Comparison of ENCODE assay signal across 8 cellular contexts in the genomic region with DNA sequence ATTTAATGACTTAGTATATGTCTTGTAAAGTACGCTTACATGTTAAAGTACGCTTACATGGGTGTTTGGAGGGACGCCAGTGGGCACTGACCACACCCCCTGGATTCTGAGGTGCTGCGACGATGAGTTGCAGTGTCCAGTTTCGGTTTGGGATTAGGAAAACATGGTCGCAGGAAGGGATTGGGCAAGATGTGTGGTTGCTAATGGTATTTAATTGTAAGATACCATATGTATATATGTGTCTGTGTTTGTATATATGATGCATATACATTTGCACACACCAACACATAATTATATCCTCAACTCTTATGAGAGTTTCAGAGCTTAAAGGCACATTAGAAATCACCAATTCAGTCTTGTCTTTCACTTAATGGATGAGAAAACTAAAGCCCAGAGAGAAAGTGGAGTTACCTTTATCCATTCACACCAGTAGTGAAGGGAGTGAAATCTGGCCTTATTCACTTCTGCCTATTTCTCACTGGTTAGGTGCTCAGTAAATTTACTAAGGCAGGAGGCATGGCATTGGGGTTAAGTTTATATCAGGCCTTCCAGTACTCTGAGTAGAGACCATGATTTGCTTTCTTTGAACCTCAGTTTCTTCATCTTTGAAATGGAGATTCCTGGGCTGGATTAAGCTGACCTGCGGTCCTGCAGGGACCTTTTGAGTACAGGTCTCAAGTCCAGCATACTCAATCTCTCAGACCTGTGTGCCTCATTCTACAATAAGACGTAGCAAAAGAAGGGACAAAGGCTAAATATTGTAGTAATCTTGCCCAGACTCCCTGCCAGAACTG. TPM values are rescaled to one million over a fixed set of nuclear protein-coding genes. Genes with fewer than 3 reads are reported as not detected.
DNase-seq lines count a peak whose midpoint lies in the region; ATAC-seq and TF ChIP-seq lines count a peak whose summit lies in the region.

No MANE protein-coding gene starts in this region.

- in situ Hi-C loops in G401 (cut with HindIII; ENCODE audit: low sequenced_read_pairs): no loop called here
- in situ Hi-C loops in astrocyte of the spinal cord (cut with HindIII; ENCODE audit: low sequenced_read_pairs): no loop called here

- peak overlapping the region; percentile 85 to 94 (median 91) for H3K4me3 Mint-ChIP-seq in immature natural killer cell
- H3K4me3 Mint-ChIP-seq in stimulated activated memory B cell treated with anti-CD40 and anti-IgM and Interleukin-4, amounts not matched to agents 10 μg/mL and 1 μg/mL and 100 μg/mL, for 72 hours: peak overlapping the region; percentile 86

- TF ChIP-seq CTCF in astrocyte of the spinal cord (IDR thresholded peaks at IDR 0.05; ENCODE audit: low read depth, low read length): no peak

- H3K27ac Mint-ChIP-seq in immature natural killer cell: peak overlapping the region; percentile 41 to 90 (median 84)
- peak overlapping the region; percentile 82 for H3K27ac Mint-ChIP-seq in stimulated activated memory B cell treated with anti-CD40 and anti-IgM and Interleukin-4, amounts not matched to agents 10 μg/mL and 1 μg/mL and 100 μg/mL, for 72 hours

- H3K27me3 Mint-ChIP-seq in immature natural killer cell (ENCODE audit: low read depth in 3 of 3): peaks cover 3 to 4% (median 4%) of the 10 kb centered on the region in 3 donors
- no peaks in the 10 kb centered on the region for H3K27me3 Mint-ChIP-seq in stimulated activated memory B cell treated with anti-CD40 and anti-IgM and Interleukin-4, amounts not matched to agents 10 μg/mL and 1 μg/mL and 100 μg/mL, for 72 hours

- H3K36me3 Mint-ChIP-seq in immature natural killer cell: no peaks in the 10 kb centered on the region
- no peaks in the 10 kb centered on the region for H3K36me3 Mint-ChIP-seq in stimulated activated memory B cell treated with anti-CD40 and anti-IgM and Interleukin-4, amounts not matched to agents 10 μg/mL and 1 μg/mL and 100 μg/mL, for 72 hours

- peaks cover 47 to 67% of the 10 kb centered on the region in 2 donors for H3K4me1 Mint-ChIP-seq in immature natural killer cell
- peaks cover 35% of the 10 kb centered on the region for H3K4me1 Mint-ChIP-seq in stimulated activated memory B cell treated with anti-CD40 and anti-IgM and Interleukin-4, amounts not matched to agents 10 μg/mL and 1 μg/mL and 100 μg/mL, for 72 hours

- peak overlapping the region; percentile 85 for H3K4me3 ChIP-seq in astrocyte of the spinal cord (ENCODE audit: low read depth, low read length)

- no peaks in the 10 kb centered on the region for H3K9me3 Mint-ChIP-seq in immature natural killer cell
- H3K9me3 Mint-ChIP-seq in stimulated activated memory B cell treated with anti-CD40 and anti-IgM and Interleukin-4, amounts not matched to agents 10 μg/mL and 1 μg/mL and 100 μg/mL, for 72 hours: peaks cover under 1% of the 10 kb centered on the region

- peak; percentile 64 for DNase-seq in A172 (ENCODE audit: low spot score)
- peak; percentile 32 for DNase-seq in G401 (ENCODE audit: low spot score)
- DNase-seq in NCI-H146 treated with DMSO at 0.1 percent for 48 hours (lab: John Stamatoyannopoulos, UW; ENCODE audit: unreplicated experiment): peak; percentile 38
- peak; percentile 60 for DNase-seq in astrocyte of the spinal cord (ENCODE audit: low read depth, low spot score)
- no peak for DNase-seq in immature natural killer cell
- DNase-seq in GM19238 (ENCODE audit: insufficient read length, low spot score): no peak
- no peak for DNase-seq in activated CD4-positive, alpha-beta T cell treated with anti-CD3 and anti-CD28 coated beads for 1 hour

- ATAC-seq in stimulated activated memory B cell treated with anti-CD40 and anti-IgM and Interleukin-4, amounts not matched to agents 10 μg/mL and 1 μg/mL and 100 μg/mL, for 72 hours: no peak

RNA-seq across cellular contexts. Expression of a gene that starts 1.1 kb away (rescaled TPM):
- 77.2 and 81.1 TPM in 2 replicates for total RNA-seq in A172 (2014; rRNA removed; shearing (Covaris generic))
- 30.5 and 53.3 TPM in 2 replicates for total RNA-seq in G401 (2014; rRNA removed; shearing (Covaris generic))
- 10 to 100 TPM; 35.8 to 70.2 (median 37.0) TPM for polyA plus RNA-seq in immature natural killer cell

Comparison
In these comparisons a context has a peak if more than half of its experiments do, and no peak if none do; other contexts are left out.
1. DNase-seq: peak in A172 (single experiment), G401 (single experiment), NCI-H146 treated with DMSO at 0.1 percent for 48 hours (single experiment) and astrocyte of the spinal cord (single experiment); none in immature natural killer cell (0 of 3), GM19238 (single experiment) and activated CD4-positive, alpha-beta T cell treated with anti-CD3 and anti-CD28 coated beads for 1 hour (single experiment).